Comparison of ENCODE assay signal across 8 cellular contexts in genomic region chr19:8308891-8309291, GRCh38. TPM values are rescaled to one million over a fixed set of nuclear protein-coding genes. Genes with fewer than 3 reads are reported as not detected.
DNase-seq lines count a peak whose midpoint lies in the region; ATAC-seq and TF ChIP-seq lines count a peak whose summit lies in the region.

No MANE protein-coding gene starts in this region.

- 64% methylated on average over 17 of the region's 17 CpGs for WGBS in right cardiac atrium

- no peaks in the 10 kb centered on the region for H3K9me3 ChIP-seq in right cardiac atrium (ENCODE audit: control insufficient read depth, low read length)

- intact Hi-C loops in activated T-helper 2 cell treated with anti-CD3 and anti-CD28 coated beads, Interferon-gamma antibody, Interleukin-2, Interleukin-4, amounts not matched to agents 10 μg/mL and 5 μg/mL and 100 μg/mL, durations not matched to agents 14 hours and 24 hours and 36 hours (cut with micrococcal nuclease) = loop anchor here (1.0 kb wide), 1 partner anchor 12 kb away; the partner anchor contains the start of genes NDUFA7 and RPS28
- intact Hi-C loops in right cardiac atrium (cut with DNase I) = no loop called here

- DNase-seq in HFF-Myc (ENCODE audit: extremely low read depth, low read depth) (no peak), right cardiac atrium (peak in 1 of 3 donors; percentile 48), hippocampal formation (lab: John Stamatoyannopoulos, UW) (no peak), GM03348 (ENCODE audit: low spot score) (no peak)
- no peak for DNase-seq in activated T-helper 2 cell treated with anti-CD3 and anti-CD28 coated beads, Interferon-gamma antibody, Interleukin-2, Interleukin-4, amounts not matched to agents 10 μg/mL and 5 μg/mL and 100 μg/mL, durations not matched to agents 14 hours and 24 hours and 36 hours (ENCODE audit: low spot score)

- H3K4me1 Mint-ChIP-seq in activated T-helper 2 cell treated with anti-CD3 and anti-CD28 coated beads, Interferon-gamma antibody, Interleukin-2, Interleukin-4, amounts not matched to agents 10 μg/mL and 5 μg/mL and 100 μg/mL, durations not matched to agents 14 hours and 24 hours and 36 hours (ENCODE audit: low read depth) = peaks cover 19% of the 10 kb centered on the region

- no peaks in the 10 kb centered on the region for H3K27me3 ChIP-seq in right cardiac atrium (ENCODE audit: control insufficient read depth, insufficient read depth)

- peaks cover 2% of the 10 kb centered on the region for H3K4me1 ChIP-seq in right cardiac atrium (ENCODE audit: control insufficient read depth, insufficient read depth, low read length)

- H3K27ac ChIP-seq in right cardiac atrium (ENCODE audit: low read length) = no peak overlapping the region
- H3K27ac ChIP-seq in skin epidermis = peak overlapping the region in 5 of 21 experiments; percentile 17 to 80 (median 64)

- no peaks in the 10 kb centered on the region for H3K9me3 Mint-ChIP-seq in activated T-helper 2 cell treated with anti-CD3 and anti-CD28 coated beads, Interferon-gamma antibody, Interleukin-2, Interleukin-4, amounts not matched to agents 10 μg/mL and 5 μg/mL and 100 μg/mL, durations not matched to agents 14 hours and 24 hours and 36 hours

- H3K4me3 Mint-ChIP-seq in activated T-helper 2 cell treated with anti-CD3 and anti-CD28 coated beads, Interferon-gamma antibody, Interleukin-2, Interleukin-4, amounts not matched to agents 10 μg/mL and 5 μg/mL and 100 μg/mL, durations not matched to agents 14 hours and 24 hours and 36 hours (ENCODE audit: low read depth) = peak overlapping the region; percentile 88

- TF ChIP-seq CTCF in HFF-Myc (IDR thresholded peaks at IDR 0.05; ENCODE audit: low read depth, low read length, missing control alignments) = no peak

- H3K36me3 Mint-ChIP-seq in activated T-helper 2 cell treated with anti-CD3 and anti-CD28 coated beads, Interferon-gamma antibody, Interleukin-2, Interleukin-4, amounts not matched to agents 10 μg/mL and 5 μg/mL and 100 μg/mL, durations not matched to agents 14 hours and 24 hours and 36 hours (ENCODE audit: low read depth) = peaks cover 38% of the 10 kb centered on the region

- H3K27me3 Mint-ChIP-seq in activated T-helper 2 cell treated with anti-CD3 and anti-CD28 coated beads, Interferon-gamma antibody, Interleukin-2, Interleukin-4, amounts not matched to agents 10 μg/mL and 5 μg/mL and 100 μg/mL, durations not matched to agents 14 hours and 24 hours and 36 hours (ENCODE audit: low read depth) = no peaks in the 10 kb centered on the region

- peak overlapping the region; percentile 68 for H3K4me3 ChIP-seq in HFF-Myc (replicated peaks; ENCODE audit: low read depth, low read length)
- H3K4me3 ChIP-seq in right cardiac atrium (ENCODE audit: low read length) = peak overlapping the region; percentile 47
- peak overlapping the region; percentile 41 to 58 (median 47) for H3K4me3 ChIP-seq in skin epidermis

- peak overlapping the region; percentile 88 for H3K27ac Mint-ChIP-seq in activated T-helper 2 cell treated with anti-CD3 and anti-CD28 coated beads, Interferon-gamma antibody, Interleukin-2, Interleukin-4, amounts not matched to agents 10 μg/mL and 5 μg/mL and 100 μg/mL, durations not matched to agents 14 hours and 24 hours and 36 hours

- ATAC-seq in right cardiac atrium (no peak), HG03460 (IDR thresholded peaks at IDR 0.05; ENCODE audit: unreplicated experiment) (no peak), HG03025 (IDR thresholded peaks at IDR 0.05; ENCODE audit: low FRiP score, unreplicated experiment) (no peak)

RNA-seq across cellular contexts. Expression of gene CD320, which starts 0.7 kb away (rescaled TPM):
- 90.0 and 90.2 TPM in 2 replicates for total RNA-seq in activated T-helper 2 cell treated with anti-CD3 and anti-CD28 coated beads, Interferon-gamma antibody, Interleukin-2, Interleukin-4, amounts not matched to agents 10 μg/mL and 5 μg/mL and 100 μg/mL, durations not matched to agents 14 hours and 24 hours and 36 hours
- total RNA-seq in right cardiac atrium = 10 to 100 TPM; 28.9 to 37.4 (median 32.6) TPM
- polyA plus RNA-seq in right cardiac atrium = 44.0 TPM

RNA-seq across cellular contexts. Expression of gene NDUFA7, which starts 12.3 kb away (rescaled TPM):
- total RNA-seq in activated T-helper 2 cell treated with anti-CD3 and anti-CD28 coated beads, Interferon-gamma antibody, Interleukin-2, Interleukin-4, amounts not matched to agents 10 μg/mL and 5 μg/mL and 100 μg/mL, durations not matched to agents 14 hours and 24 hours and 36 hours = 48.6 and 54.5 TPM in 2 replicates
- 10 to 100 TPM; 64.4 to 90.4 (median 74.0) TPM for total RNA-seq in right cardiac atrium
- polyA plus RNA-seq in right cardiac atrium = 268 TPM

RNA-seq across cellular contexts. Expression of gene RPS28, which starts 12.4 kb away (rescaled TPM):
- 1,945 and 1,967 TPM in 2 replicates for total RNA-seq in activated T-helper 2 cell treated with anti-CD3 and anti-CD28 coated beads, Interferon-gamma antibody, Interleukin-2, Interleukin-4, amounts not matched to agents 10 μg/mL and 5 μg/mL and 100 μg/mL, durations not matched to agents 14 hours and 24 hours and 36 hours
- 1,000 to 10,000 TPM in 2 of 4 donors, 100 to 1,000 TPM in 2; 887 to 1,230 (median 1,019) TPM for total RNA-seq in right cardiac atrium
- 621 TPM for polyA plus RNA-seq in right cardiac atrium

RNA-seq across cellular contexts. Expression of gene KANK3, which starts 34.2 kb away (rescaled TPM):
- total RNA-seq in activated T-helper 2 cell treated with anti-CD3 and anti-CD28 coated beads, Interferon-gamma antibody, Interleukin-2, Interleukin-4, amounts not matched to agents 10 μg/mL and 5 μg/mL and 100 μg/mL, durations not matched to agents 14 hours and 24 hours and 36 hours = 0.89 and 1.7 TPM in 2 replicates
- total RNA-seq in right cardiac atrium = 10 to 100 TPM; 10.1 to 14.0 (median 13.2) TPM
- polyA plus RNA-seq in right cardiac atrium = 12.5 TPM

RNA-seq across cellular contexts. Expression of gene ANGPTL4, which starts 55.1 kb away (rescaled TPM):
- total RNA-seq in activated T-helper 2 cell treated with anti-CD3 and anti-CD28 coated beads, Interferon-gamma antibody, Interleukin-2, Interleukin-4, amounts not matched to agents 10 μg/mL and 5 μg/mL and 100 μg/mL, durations not matched to agents 14 hours and 24 hours and 36 hours = 7.1 and 7.4 TPM in 2 replicates
- 10 to 100 TPM in 1 of 4 donors, 1 to 10 TPM in 3; 5.9 to 89.3 (median 7.8) TPM for total RNA-seq in right cardiac atrium
- 24.1 TPM for polyA plus RNA-seq in right cardiac atrium
